ENCODE assay signal across 8 cellular contexts in genomic region chr14:64502476-64503183, GRCh38. TPM values are rescaled to one million over a fixed set of nuclear protein-coding genes. Genes with fewer than 3 reads are reported as not detected.
DNase-seq lines count a peak whose midpoint lies in the region; ATAC-seq and TF ChIP-seq lines count a peak whose summit lies in the region.

No MANE protein-coding gene starts in this region.

- intact Hi-C loops in heart left ventricle (cut with DNase I) (loop anchor here in 1 of 10 donors (10.0 kb wide), 1 partner anchor 158 kb away; no protein-coding TSS in a partner anchor), left ventricle myocardium superior (cut with micrococcal nuclease) (no loop called here), transverse colon (cut with DNase I; ENCODE audit: low total_unique reads) (no loop called here)

- TF ChIP-seq CTCF in heart left ventricle (IDR thresholded peaks at IDR 0.05) (no peak), transverse colon (IDR thresholded peaks at IDR 0.05) (no peak)

- WGBS in heart left ventricle, 4 donors: 20 to 31% (median 22%) methylated on average over 15 of the region's 15 CpGs
- no CpG with 5 or more reads among the region's 15 CpGs for WGBS in mesendoderm (ENCODE audit: extremely low coverage, insufficient coverage, low lambda C conversion rate)
- 8 to 11% methylated on average over 7 to 15 of the region's 15 CpGs for WGBS in transverse colon (ENCODE audit: low coverage in 1 of 2), 2 donors

- H3K79me2 ChIP-seq in mesendoderm (ENCODE audit: control insufficient read depth, insufficient read depth, low read length): peaks cover 19% of the 10 kb centered on the region

- peaks cover 54% of the 10 kb centered on the region for H3K4me1 Mint-ChIP-seq in T-helper 17 cell

- no peak for TF ChIP-seq EP300 in transverse colon (IDR thresholded peaks at IDR 0.05; ENCODE audit: low read depth)

- ATAC-seq in heart left ventricle: no peak
- ATAC-seq in left ventricle myocardium superior: no peak
- ATAC-seq in T-helper 17 cell: no peak
- ATAC-seq in GM18502 (IDR thresholded peaks at IDR 0.05; ENCODE audit: poor library complexity, unreplicated experiment): no peak

- in situ Hi-C loops in transverse colon (cut with MboI; ENCODE audit: low pct_ligation_motif_present in 1 of 4, low pct_unique_long_range_greater_than_20kb in 1 of 4, low sequenced_read_pairs in 3 of 4): no loop called here

- H3K79me1 ChIP-seq in mesendoderm (ENCODE audit: low read length): peaks cover 8% of the 10 kb centered on the region

- DNase-seq in heart left ventricle (no peak), left ventricle myocardium superior (no peak), T-helper 17 cell (no peak), cerebellum (ENCODE audit: low spot score) (peak; percentile 19), mesendoderm (peak; percentile 47), transverse colon (peak; percentile 36), NOMO-1 (lab: John Stamatoyannopoulos, UW; ENCODE audit: unreplicated experiment in 2 of 2) (no peak)

- H3K27ac Mint-ChIP-seq in T-helper 17 cell: peak overlapping the region; percentile 99

- H3K4me1 ChIP-seq in heart left ventricle (peaks cover 8 to 71% (median 47%) of the 10 kb centered on the region in 12 donors), mesendoderm (ENCODE audit: control insufficient read depth, low read depth, low read length) (peaks cover 9% of the 10 kb centered on the region), transverse colon (peaks cover 11 to 57% (median 48%) of the 10 kb centered on the region in 4 donors)

- H3K4me2 ChIP-seq in mesendoderm (ENCODE audit: low read length): peak overlapping the region; percentile 86

- no peak overlapping the region for H2BK120ac ChIP-seq in mesendoderm (ENCODE audit: low read depth, low read length)

- H3K4ac ChIP-seq in mesendoderm (ENCODE audit: low read depth, low read length): peak overlapping the region; percentile 83

- H2BK5ac ChIP-seq in mesendoderm (ENCODE audit: low read length): no peak overlapping the region

- no peak overlapping the region for H2BK15ac ChIP-seq in mesendoderm (replicated peaks; ENCODE audit: low read depth)

- no peak overlapping the region for H2AK5ac ChIP-seq in mesendoderm (ENCODE audit: low read length)

- no peak overlapping the region for H4K8ac ChIP-seq in mesendoderm (ENCODE audit: low read depth, low read length)

- TF ChIP-seq POLR2A in heart left ventricle (IDR thresholded peaks at IDR 0.05): no peak
- TF ChIP-seq POLR2A in transverse colon (IDR thresholded peaks at IDR 0.05): no peak

- H3K27ac ChIP-seq in heart left ventricle (peak overlapping the region; percentile 96 to 100 (median 98)), mesendoderm (ENCODE audit: low read depth, low read length) (peak overlapping the region; percentile 100), transverse colon (peak overlapping the region; percentile 98 to 100 (median 100))

- H3K36me3 Mint-ChIP-seq in T-helper 17 cell (ENCODE audit: low read depth): peaks cover 8% of the 10 kb centered on the region

- H3K4me3 ChIP-seq in heart left ventricle: peak overlapping the region; percentile 68 to 97 (median 89)
- H3K4me3 ChIP-seq in mesendoderm (ENCODE audit: low read length): peak overlapping the region; percentile 79
- H3K4me3 ChIP-seq in transverse colon: peak overlapping the region; percentile 71 to 92 (median 74)

- no peaks in the 10 kb centered on the region for H3K27me3 Mint-ChIP-seq in T-helper 17 cell

- H3K27me3 ChIP-seq in heart left ventricle (no peaks in the 10 kb centered on the region), mesendoderm (ENCODE audit: insufficient read depth, low read length, poor library complexity) (no peaks in the 10 kb centered on the region), transverse colon (no peaks in the 10 kb centered on the region)

- H3K23ac ChIP-seq in mesendoderm (ENCODE audit: low read length): no peak overlapping the region

- no peak overlapping the region for H3K18ac ChIP-seq in mesendoderm (ENCODE audit: low read length)

- peak overlapping the region; percentile 99 for H3K4me3 Mint-ChIP-seq in T-helper 17 cell

- H4K5ac ChIP-seq in mesendoderm (ENCODE audit: low read length): no peak overlapping the region

- peak overlapping the region; percentile 98 for H3K9ac ChIP-seq in mesendoderm (ENCODE audit: low read length)

- peaks cover 0 to 10% (median 0%) of the 10 kb centered on the region in 9 donors for H3K36me3 ChIP-seq in heart left ventricle
- no peaks in the 10 kb centered on the region for H3K36me3 ChIP-seq in mesendoderm (ENCODE audit: control insufficient read depth, insufficient read depth, low read length)
- H3K36me3 ChIP-seq in transverse colon: no peaks in the 10 kb centered on the region

- H3K9me3 ChIP-seq in heart left ventricle (no peaks in the 10 kb centered on the region), T-helper 17 cell (ENCODE audit: control insufficient read depth, low read length, poor library complexity, severe bottlenecking) (no peaks in the 10 kb centered on the region), transverse colon (no peaks in the 10 kb centered on the region)

- peak overlapping the region; percentile 99 for H3K56ac ChIP-seq in mesendoderm (ENCODE audit: low read length)

RNA-seq across cellular contexts. Expression of gene ZBTB25, which starts 1.0 kb away (rescaled TPM):
- total RNA-seq in heart left ventricle: 10 to 100 TPM; 12.5 to 28.0 (median 19.0) TPM
- polyA plus RNA-seq in heart left ventricle: 10 to 100 TPM in 1 of 2 donors, 1 to 10 TPM in 1; 4.0 to 10.0 TPM
- total RNA-seq in left ventricle myocardium superior: 17.1 TPM
- total RNA-seq in T-helper 17 cell: 10 to 100 TPM; 54.8 to 63.1 TPM
- total RNA-seq in cerebellum: 18.1 TPM
- polyA plus RNA-seq in mesendoderm (2013, experiment 1 of 2): 4.1 TPM
- 3.8 TPM for polyA plus RNA-seq in mesendoderm (2013, experiment 2 of 2)
- total RNA-seq in transverse colon: 10 to 100 TPM in 1 of 4 donors, 1 to 10 TPM in 3; 4.8 to 10.2 (median 5.6) TPM

RNA-seq across cellular contexts. Expression of gene ZBTB1, which starts 1.9 kb away (rescaled TPM):
- total RNA-seq in heart left ventricle (10 to 100 TPM; 16.2 to 29.5 (median 21.2) TPM), left ventricle myocardium superior (23.7 TPM), T-helper 17 cell (100 to 1,000 TPM; 109 to 137 TPM), cerebellum (44.0 TPM), transverse colon (10 to 100 TPM; 18.3 to 51.4 (median 34.3) TPM)
- polyA plus RNA-seq in heart left ventricle: 10 to 100 TPM in 1 of 2 donors, 1 to 10 TPM in 1; 9.0 to 11.5 TPM
- polyA plus RNA-seq in mesendoderm (2013, experiment 1 of 2): 26.0 TPM
- polyA plus RNA-seq in mesendoderm (2013, experiment 2 of 2): 25.7 TPM

RNA-seq across cellular contexts. Expression of gene AKAP5, which starts 37.3 kb away (rescaled TPM):
- total RNA-seq in heart left ventricle (under 1 TPM in 8 of 9 donors, not detected in 1; 0.12 to 0.61 (median 0.21) TPM), left ventricle myocardium superior (0.30 TPM), T-helper 17 cell (under 1 TPM; 0.12 to 0.16 TPM), cerebellum (4.8 TPM), transverse colon (1 to 10 TPM in 3 of 4 donors, under 1 TPM in 1; 1.00 to 5.2 (median 2.1) TPM)
- polyA plus RNA-seq in heart left ventricle: under 1 TPM; 0.08 TPM
- polyA plus RNA-seq in mesendoderm (2013, experiment 1 of 2): 2.5 TPM
- 2.5 TPM for polyA plus RNA-seq in mesendoderm (2013, experiment 2 of 2)

RNA-seq across cellular contexts. Expression of gene HSPA2, which starts 37.9 kb away (rescaled TPM):
- 10 to 100 TPM in 8 of 9 donors, 1 to 10 TPM in 1; 9.6 to 96.0 (median 22.9) TPM for total RNA-seq in heart left ventricle
- 10 to 100 TPM in 1 of 2 donors, 1 to 10 TPM in 1; 3.2 to 25.0 TPM for polyA plus RNA-seq in heart left ventricle
- 13.8 TPM for total RNA-seq in left ventricle myocardium superior
- total RNA-seq in T-helper 17 cell: 1 to 10 TPM in 1 of 2 donors, under 1 TPM in 1; 0.92 to 2.0 TPM
- total RNA-seq in cerebellum: 6.5 TPM
- polyA plus RNA-seq in mesendoderm (2013, experiment 1 of 2): 9.4 TPM
- polyA plus RNA-seq in mesendoderm (2013, experiment 2 of 2): 9.7 TPM
- 10 to 100 TPM; 28.1 to 61.5 (median 42.1) TPM for total RNA-seq in transverse colon

RNA-seq across cellular contexts. Expression of gene PPP1R36, which starts 47.1 kb away (rescaled TPM):
- total RNA-seq in heart left ventricle: 1 to 10 TPM in 1 of 9 donors, under 1 TPM in 3, not detected in 5; 0.39 to 1.0 (median 0.62) TPM
- polyA plus RNA-seq in heart left ventricle: under 1 TPM; 0.11 to 0.30 TPM
- not detected for total RNA-seq in left ventricle myocardium superior
- not detected for total RNA-seq in T-helper 17 cell
- total RNA-seq in cerebellum: 0.54 TPM
- polyA plus RNA-seq in mesendoderm (2013, experiment 1 of 2): 0.37 TPM
- 0.28 TPM for polyA plus RNA-seq in mesendoderm (2013, experiment 2 of 2)
- 10 to 100 TPM in 1 of 4 donors, 1 to 10 TPM in 3; 2.4 to 11.2 (median 9.1) TPM for total RNA-seq in transverse colon

Comparison
In these comparisons a context has a peak if more than half of its experiments do, and no peak if none do; other contexts are left out.
1. DNase-seq: peak in cerebellum (single experiment), mesendoderm (single experiment) and transverse colon (single experiment); none in heart left ventricle (0 of 5), left ventricle myocardium superior (single experiment), T-helper 17 cell (0 of 3) and NOMO-1 (0 of 2).
2. Peak in every context shown above with its lines, with median percentiles within 50 percentile points of each other: H3K27ac ChIP-seq and H3K4me3 ChIP-seq.